ENCODE assay signal across 8 cellular contexts in genomic region chr20:56440346-56441007, GRCh38. TPM values are rescaled to one million over a fixed set of nuclear protein-coding genes. Genes with fewer than 3 reads are reported as not detected.
DNase-seq lines count a peak whose midpoint lies in the region; ATAC-seq lines count a peak whose summit lies in the region.

No MANE protein-coding gene starts in this region.

- H3K36me3 Mint-ChIP-seq in activated T-helper 1 cell treated with anti-CD3 and anti-CD28 coated beads, Interleukin-12 subunit alpha, Interleukin-12 subunit beta, Interleukin-2, Interleukin-4 antibody, amounts not matched to agents 30 ng/mL and 10 ng/mL and 1 ng/mL, durations not matched to agents 14 hours and 24 hours and 36 hours (ENCODE audit: low read depth) = peaks cover 23% of the 10 kb centered on the region

- H3K9ac ChIP-seq in skeletal muscle satellite cell (ENCODE audit: low read depth, low read length) = peak overlapping the region; percentile 31

- DNase-seq in activated T-helper 1 cell treated with anti-CD3 and anti-CD28 coated beads, Interleukin-12 subunit alpha, Interleukin-12 subunit beta, Interleukin-2, Interleukin-4 antibody, amounts not matched to agents 30 ng/mL and 10 ng/mL and 1 ng/mL, durations not matched to agents 14 hours and 24 hours and 36 hours (ENCODE audit: low spot score) = peak; percentile 66
- DNase-seq in Ammon's horn (ENCODE audit: low spot score) (no peak), NCI-H69 (lab: John Stamatoyannopoulos, UW) (no peak), NCI-H510A treated with DMSO at 0.1 percent for 48 hours (lab: John Stamatoyannopoulos, UW) (no peak)

- no peak overlapping the region for H3K4me3 ChIP-seq in skeletal muscle satellite cell (ENCODE audit: low read length)

- intact Hi-C loops in activated T-helper 1 cell treated with anti-CD3 and anti-CD28 coated beads, Interleukin-12 subunit alpha, Interleukin-12 subunit beta, Interleukin-2, Interleukin-4 antibody, amounts not matched to agents 30 ng/mL and 10 ng/mL and 1 ng/mL, durations not matched to agents 14 hours and 24 hours and 36 hours (cut with micrococcal nuclease) = loop anchor here (1.0 kb wide), 5 partner anchors 11 to 40 kb away; partner anchors contain the start of gene RTF2

- H3K4me2 ChIP-seq in skeletal muscle satellite cell (ENCODE audit: low read length) = no peak overlapping the region

- no peaks in the 10 kb centered on the region for H3K9me3 Mint-ChIP-seq in activated T-helper 1 cell treated with anti-CD3 and anti-CD28 coated beads, Interleukin-12 subunit alpha, Interleukin-12 subunit beta, Interleukin-2, Interleukin-4 antibody, amounts not matched to agents 30 ng/mL and 10 ng/mL and 1 ng/mL, durations not matched to agents 14 hours and 24 hours and 36 hours

- ATAC-seq in GM18517 (IDR thresholded peaks at IDR 0.05; ENCODE audit: unreplicated experiment) (peak; percentile 71), HG03139 (IDR thresholded peaks at IDR 0.05; ENCODE audit: unreplicated experiment) (peak; percentile 57), GM18873 (IDR thresholded peaks at IDR 0.05; ENCODE audit: low FRiP score, unreplicated experiment) (no peak)

- peaks cover 68% of the 10 kb centered on the region for H3K4me1 Mint-ChIP-seq in activated T-helper 1 cell treated with anti-CD3 and anti-CD28 coated beads, Interleukin-12 subunit alpha, Interleukin-12 subunit beta, Interleukin-2, Interleukin-4 antibody, amounts not matched to agents 30 ng/mL and 10 ng/mL and 1 ng/mL, durations not matched to agents 14 hours and 24 hours and 36 hours (ENCODE audit: low read depth)

- no peaks in the 10 kb centered on the region for H3K27me3 ChIP-seq in skeletal muscle satellite cell (ENCODE audit: control insufficient read depth, insufficient read depth, low read length)

- H3K27ac Mint-ChIP-seq in activated T-helper 1 cell treated with anti-CD3 and anti-CD28 coated beads, Interleukin-12 subunit alpha, Interleukin-12 subunit beta, Interleukin-2, Interleukin-4 antibody, amounts not matched to agents 30 ng/mL and 10 ng/mL and 1 ng/mL, durations not matched to agents 14 hours and 24 hours and 36 hours = peak overlapping the region; percentile 97

- H3K4me1 ChIP-seq in skeletal muscle satellite cell (ENCODE audit: control insufficient read depth, insufficient read depth, low read length) = peaks cover 20% of the 10 kb centered on the region

- no peaks in the 10 kb centered on the region for H3K36me3 ChIP-seq in skeletal muscle satellite cell (ENCODE audit: insufficient read depth, low read length)

- H3K9me3 ChIP-seq in skeletal muscle satellite cell (replicated peaks; ENCODE audit: low read length) = no peaks in the 10 kb centered on the region

- peaks cover 3% of the 10 kb centered on the region for H3K27me3 Mint-ChIP-seq in activated T-helper 1 cell treated with anti-CD3 and anti-CD28 coated beads, Interleukin-12 subunit alpha, Interleukin-12 subunit beta, Interleukin-2, Interleukin-4 antibody, amounts not matched to agents 30 ng/mL and 10 ng/mL and 1 ng/mL, durations not matched to agents 14 hours and 24 hours and 36 hours (ENCODE audit: insufficient read depth)

- peak overlapping the region; percentile 64 for H3K4me3 Mint-ChIP-seq in activated T-helper 1 cell treated with anti-CD3 and anti-CD28 coated beads, Interleukin-12 subunit alpha, Interleukin-12 subunit beta, Interleukin-2, Interleukin-4 antibody, amounts not matched to agents 30 ng/mL and 10 ng/mL and 1 ng/mL, durations not matched to agents 14 hours and 24 hours and 36 hours

RNA-seq across cellular contexts. Expression of gene RTF2, which starts 27.9 kb away (rescaled TPM):
- 106 and 113 TPM in 2 replicates for total RNA-seq in activated T-helper 1 cell treated with anti-CD3 and anti-CD28 coated beads, Interleukin-12 subunit alpha, Interleukin-12 subunit beta, Interleukin-2, Interleukin-4 antibody, amounts not matched to agents 30 ng/mL and 10 ng/mL and 1 ng/mL, durations not matched to agents 14 hours and 24 hours and 36 hours
- 50.9 and 62.4 TPM in 2 replicates for total RNA-seq in skeletal muscle satellite cell (2012; rRNA removed)

RNA-seq across cellular contexts. Expression of gene CASS4, which starts 28.4 kb away (rescaled TPM):
- 6.7 and 7.8 TPM in 2 replicates for total RNA-seq in activated T-helper 1 cell treated with anti-CD3 and anti-CD28 coated beads, Interleukin-12 subunit alpha, Interleukin-12 subunit beta, Interleukin-2, Interleukin-4 antibody, amounts not matched to agents 30 ng/mL and 10 ng/mL and 1 ng/mL, durations not matched to agents 14 hours and 24 hours and 36 hours
- total RNA-seq in skeletal muscle satellite cell (2012; rRNA removed) = 0.87 TPM in 1 of 2 replicates, not detected in the other

RNA-seq across cellular contexts. Expression of gene CSTF1, which starts 48.0 kb away (rescaled TPM):
- 55.2 and 60.9 TPM in 2 replicates for total RNA-seq in activated T-helper 1 cell treated with anti-CD3 and anti-CD28 coated beads, Interleukin-12 subunit alpha, Interleukin-12 subunit beta, Interleukin-2, Interleukin-4 antibody, amounts not matched to agents 30 ng/mL and 10 ng/mL and 1 ng/mL, durations not matched to agents 14 hours and 24 hours and 36 hours
- 30.2 and 34.7 TPM in 2 replicates for total RNA-seq in skeletal muscle satellite cell (2012; rRNA removed)

RNA-seq across cellular contexts. Expression of gene AURKA, which starts 48.5 kb away (rescaled TPM):
- 39.2 and 41.2 TPM in 2 replicates for total RNA-seq in activated T-helper 1 cell treated with anti-CD3 and anti-CD28 coated beads, Interleukin-12 subunit alpha, Interleukin-12 subunit beta, Interleukin-2, Interleukin-4 antibody, amounts not matched to agents 30 ng/mL and 10 ng/mL and 1 ng/mL, durations not matched to agents 14 hours and 24 hours and 36 hours
- 34.2 and 38.0 TPM in 2 replicates for total RNA-seq in skeletal muscle satellite cell (2012; rRNA removed)
